ENCODE assay signal across 8 cellular contexts in genomic region chr17:65055280-65055707, GRCh38. TPM values are rescaled to one million over a fixed set of nuclear protein-coding genes. Genes with fewer than 3 reads are reported as not detected.
DNase-seq lines count a peak whose midpoint lies in the region; TF ChIP-seq lines count a peak whose summit lies in the region.

No MANE protein-coding gene starts in this region.

- no peak overlapping the region for H2AFZ ChIP-seq in mesenchymal stem cell (ENCODE audit: low read depth, low read length)

- no peak overlapping the region for H4K8ac ChIP-seq in mesenchymal stem cell (ENCODE audit: low read length)

- no peak overlapping the region for H2AK5ac ChIP-seq in mesenchymal stem cell (ENCODE audit: low read length, severe bottlenecking)

- H3K9me3 Mint-ChIP-seq in brain, result peaks cover 0 to 3% (median 0%) of the 10 kb centered on the region in 5 experiments

- peak overlapping the region in 1 of 2 experiments; percentile 78 for H3K14ac ChIP-seq in mesenchymal stem cell (ENCODE audit: low read length in 2 of 2)

- no peak overlapping the region for H2BK5ac ChIP-seq in mesenchymal stem cell (ENCODE audit: low read depth, low read length, poor library complexity, severe bottlenecking)

- H3K27me3 ChIP-seq in mesenchymal stem cell (ENCODE audit: control insufficient read depth in 1 of 2, insufficient read depth in 1 of 2, low read length in 2 of 2), result no peaks in the 10 kb centered on the region

- H3K9me3 ChIP-seq in mesenchymal stem cell (ENCODE audit: control insufficient read depth, low read length), result no peaks in the 10 kb centered on the region

- peak overlapping the region; percentile 70 for H3K4me2 ChIP-seq in mesenchymal stem cell (ENCODE audit: low read length, poor library complexity, severe bottlenecking)

- peaks cover 73% of the 10 kb centered on the region for H3K4me1 Mint-ChIP-seq in brain

- H3K36me3 ChIP-seq in mesenchymal stem cell (ENCODE audit: control insufficient read depth in 1 of 2, insufficient read depth in 2 of 2, low read depth in 1 of 2, low read length in 2 of 2), result peaks cover 13 to 31% of the 10 kb centered on the region in 2 experiments
- H3K36me3 ChIP-seq in urinary bladder (ENCODE audit: insufficient read depth), result no peaks in the 10 kb centered on the region

- H3K4me3 ChIP-seq in Jurkat, Clone E6-1 (ENCODE audit: low read length), result peak overlapping the region; percentile 87
- H3K4me3 ChIP-seq in mesenchymal stem cell (ENCODE audit: insufficient read depth in 1 of 2, low read depth in 1 of 2, low read length in 2 of 2), result peak overlapping the region; percentile 87 to 91
- peak overlapping the region; percentile 62 for H3K4me3 ChIP-seq in urinary bladder (ENCODE audit: low read depth, low read length)

- H3K9ac ChIP-seq in mesenchymal stem cell (ENCODE audit: low read length), result peak overlapping the region; percentile 96

- H3K36me3 Mint-ChIP-seq in brain, result peaks cover 39% of the 10 kb centered on the region

- peaks cover 6% of the 10 kb centered on the region for H3K79me1 ChIP-seq in mesenchymal stem cell (replicated peaks; ENCODE audit: low read length, poor library complexity, severe bottlenecking)

- no peak overlapping the region for H2BK120ac ChIP-seq in mesenchymal stem cell (ENCODE audit: low read depth, low read length)

- peak overlapping the region in 1 of 2 experiments; percentile 67 for H2BK12ac ChIP-seq in mesenchymal stem cell (ENCODE audit: low read length in 2 of 2)

- peak overlapping the region; percentile 74 to 99 (median 97) for H3K27ac Mint-ChIP-seq in brain

- H3K27me3 Mint-ChIP-seq in brain, result peaks cover 15% of the 10 kb centered on the region

- peak overlapping the region in 1 of 2 experiments; percentile 86 for H3K4ac ChIP-seq in mesenchymal stem cell (ENCODE audit: low read depth in 1 of 2, low read length in 2 of 2)

- TF ChIP-seq CTCF in brain (conservative IDR thresholded peaks at IDR 0.05), result no peak

- whole genome bisulfite sequencing in mesenchymal stem cell, result 4% methylated on average over 7 of the region's 7 CpGs
- WGBS in urinary bladder, result 3% methylated on average over 7 of the region's 7 CpGs

- H2BK15ac ChIP-seq in mesenchymal stem cell (ENCODE audit: low read depth, poor library complexity, severe bottlenecking), result no peak overlapping the region

- H3K4me3 Mint-ChIP-seq in brain, result peak overlapping the region; percentile 89 to 98 (median 94)

- no peak overlapping the region for H3K23ac ChIP-seq in mesenchymal stem cell (ENCODE audit: low read length in 2 of 2)

- peak overlapping the region in 1 of 2 experiments; percentile 94 for H3K18ac ChIP-seq in mesenchymal stem cell (ENCODE audit: low read depth in 1 of 2, low read length in 2 of 2)

- DNase-seq in activated gamma-delta T cell treated with Interleukin-2 at 50 U/mL for 16 hours (peak; percentile 20), activated gamma-delta T cell (lab: John Stamatoyannopoulos, UW) (no peak), mesenchymal stem cell (no peak), 8988T (no peak), NCI-H2107 treated with DMSO at 0.1 percent for 48 hours (lab: John Stamatoyannopoulos, UW; ENCODE audit: unreplicated experiment) (no peak)
- DNase-seq in Jurkat, Clone E6-1 (ENCODE audit: low read depth, low spot score), result peak; percentile 11

- no peak overlapping the region for H4K91ac ChIP-seq in mesenchymal stem cell (ENCODE audit: low read length)

- H3K27ac ChIP-seq in mesenchymal stem cell (ENCODE audit: low read length, poor library complexity, severe bottlenecking) (peak overlapping the region; percentile 41), urinary bladder (ENCODE audit: low read depth) (peak overlapping the region; percentile 87)

- H3K4me1 ChIP-seq in mesenchymal stem cell (ENCODE audit: control insufficient read depth, insufficient read depth, low read depth, low read length), result peaks cover 12% of the 10 kb centered on the region
- H3K4me1 ChIP-seq in urinary bladder (ENCODE audit: insufficient read depth), result no peaks in the 10 kb centered on the region

RNA-seq across cellular contexts. Expression of gene GNA13, which starts 1.2 kb away (rescaled TPM):
- 31.5 TPM for polyA plus RNA-seq in Jurkat, Clone E6-1 (2012; ENCODE audit: insufficient read depth, insufficient read length)
- polyA plus RNA-seq in brain (ENCODE audit: insufficient read depth, low read depth, low replicate concordance), result 24.1 TPM
- polyA plus RNA-seq in mesenchymal stem cell (2013, experiment 1 of 2), result 45.4 TPM
- 47.9 TPM for polyA plus RNA-seq in mesenchymal stem cell (2013, experiment 2 of 2)
- total RNA-seq in urinary bladder, result 106 TPM
- polyA plus RNA-seq in urinary bladder, result 27.8 TPM

Comparison
In these comparisons a context has a peak if more than half of its experiments do, and no peak if none do; other contexts are left out.
1. DNase-seq: peak in activated gamma-delta T cell treated with Interleukin-2 at 50 U/mL for 16 hours (single experiment) and Jurkat, Clone E6-1 (single experiment); none in activated gamma-delta T cell (single experiment), mesenchymal stem cell (single experiment), 8988T (single experiment) and NCI-H2107 treated with DMSO at 0.1 percent for 48 hours (single experiment).
2. Peak in every context shown above with its lines, with median percentiles within 50 percentile points of each other: H3K4me3 ChIP-seq.